30 cellular contexts compared by ENCODE assay signal in genomic region chr18:36704656-36705055, GRCh38.
"Had no signal": no experiment of that assay in that cellular context is flagged by ENCODE, and none has a peak within 500 bp of the region (broad histone marks: within the 10 kb centered on the region; RNA-seq: fewer than 3 reads in every experiment).

No MANE protein-coding gene starts in this region.

- ATAC-seq: esophagus mucosa; left lung; mucosa of descending colon; natural killer cell treated with Interleukin-12 subunit alpha and Interleukin-12 subunit beta and Interleukin-15 and Interleukin-18, amount 100 ng/mL, for 72 hours; pancreas; stimulated activated memory B cell treated with anti-CD40 and anti-IgM and Interleukin-4, amounts not matched to agents 10 μg/mL and 1 μg/mL and 100 μg/mL, for 72 hours; stimulated activated naive CD8-positive, alpha-beta T cell treated with anti-CD3 and anti-CD28 coated beads, Interleukin-15, Interleukin-2, amounts not matched to agents 100 U/mL and 50 U/mL, for 24 hours had no signal

- H3K27me3 ChIP-seq: colonic mucosa, hepatocyte, neutrophil, pancreas, right atrium auricular region, testis, tibial nerve, upper lobe of left lung, uterus had no signal

- H3K4me2 ChIP-seq: hepatocyte had no signal

- H3K36me3 Mint-ChIP-seq: mesothelial cell of epicardium; naive B cell; natural killer cell treated with Interleukin-12 subunit alpha and Interleukin-12 subunit beta and Interleukin-15 and Interleukin-18, amount 100 ng/mL, for 72 hours; stimulated activated memory B cell treated with anti-CD40 and anti-IgM and Interleukin-4, amounts not matched to agents 10 μg/mL and 1 μg/mL and 100 μg/mL, for 72 hours had no signal

- H3K9me3 Mint-ChIP-seq: central memory CD8-positive, alpha-beta T cell; endodermal cell; mesothelial cell of epicardium; naive B cell; natural killer cell treated with Interleukin-12 subunit alpha and Interleukin-12 subunit beta and Interleukin-15 and Interleukin-18, amount 100 ng/mL, for 72 hours; stimulated activated memory B cell treated with anti-CD40 and anti-IgM and Interleukin-4, amounts not matched to agents 10 μg/mL and 1 μg/mL and 100 μg/mL, for 72 hours had no signal

- H3K4me1 Mint-ChIP-seq: central memory CD8-positive, alpha-beta T cell; endodermal cell; naive B cell; stimulated activated memory B cell treated with anti-CD40 and anti-IgM and Interleukin-4, amounts not matched to agents 10 μg/mL and 1 μg/mL and 100 μg/mL, for 72 hours had no signal

- H2AFZ ChIP-seq: hepatocyte had no signal

- H3K36me3 ChIP-seq: colonic mucosa, left lung, neutrophil, pancreas, right atrium auricular region, spleen, tibial nerve, upper lobe of left lung, uterus had no signal

- H3K4me3 ChIP-seq: colonic mucosa, hepatocyte, left lung, mucosa of descending colon, pancreas, right atrium auricular region, skin epidermis, spleen, testis, tibial nerve, upper lobe of left lung, uterus had no signal

- H3K4me3 Mint-ChIP-seq: central memory CD8-positive, alpha-beta T cell; dendritic cell treated with granulocyte-macrophage colony-stimulating factor and Interleukin-4, amounts not matched to agents 40 ng/mL and 50 ng/mL, for 4 days; endodermal cell; mesothelial cell of epicardium; naive B cell; natural killer cell treated with Interleukin-12 subunit alpha and Interleukin-12 subunit beta and Interleukin-15 and Interleukin-18, amount 100 ng/mL, for 72 hours; stimulated activated memory B cell treated with anti-CD40 and anti-IgM and Interleukin-4, amounts not matched to agents 10 μg/mL and 1 μg/mL and 100 μg/mL, for 72 hours had no signal

- H3K27me3 Mint-ChIP-seq: dendritic cell treated with granulocyte-macrophage colony-stimulating factor and Interleukin-4, amounts not matched to agents 40 ng/mL and 50 ng/mL, for 4 days had no signal

- H3K9me3 ChIP-seq: colonic mucosa, left lung, mucosa of descending colon, neutrophil, pancreas, right atrium auricular region, spleen, testis, tibial nerve, upper lobe of left lung, uterus had no signal

- DNase-seq: colonic mucosa; effector CD8-positive, alpha-beta T cell; endodermal cell; foreskin melanocyte; head of caudate nucleus; kidney; left lung; mesenchymal stem cell; mucosa of descending colon; naive B cell; pancreas; spleen; stimulated activated CD4-positive, alpha-beta T cell treated with anti-CD3 and anti-CD28 coated beads, Interleukin-4, amount 100 ng/mL, for 4 hours; stimulated activated naive CD8-positive, alpha-beta T cell treated with anti-CD3 and anti-CD28 coated beads, Interleukin-15, Interleukin-2, amounts not matched to agents 100 U/mL and 50 U/mL, for 24 hours; substantia nigra; testis; upper lobe of left lung; uterus had no signal

- H3K27ac ChIP-seq: colonic mucosa, epithelial cell of prostate, hepatocyte, left lung, neutrophil, pancreas, right atrium auricular region, spleen, testis, upper lobe of left lung, uterus had no signal

- H3K27ac Mint-ChIP-seq: dendritic cell treated with granulocyte-macrophage colony-stimulating factor and Interleukin-4, amounts not matched to agents 40 ng/mL and 50 ng/mL, for 4 days; endodermal cell; mesothelial cell of epicardium; naive B cell; natural killer cell treated with Interleukin-12 subunit alpha and Interleukin-12 subunit beta and Interleukin-15 and Interleukin-18, amount 100 ng/mL, for 72 hours; stimulated activated memory B cell treated with anti-CD40 and anti-IgM and Interleukin-4, amounts not matched to agents 10 μg/mL and 1 μg/mL and 100 μg/mL, for 72 hours had no signal

- H3K4me1 ChIP-seq: colonic mucosa, left lung, pancreas, spleen, testis, upper lobe of left lung, uterus had no signal
